Comparison of ENCODE assay signal across 7 cellular contexts in the genomic region with DNA sequence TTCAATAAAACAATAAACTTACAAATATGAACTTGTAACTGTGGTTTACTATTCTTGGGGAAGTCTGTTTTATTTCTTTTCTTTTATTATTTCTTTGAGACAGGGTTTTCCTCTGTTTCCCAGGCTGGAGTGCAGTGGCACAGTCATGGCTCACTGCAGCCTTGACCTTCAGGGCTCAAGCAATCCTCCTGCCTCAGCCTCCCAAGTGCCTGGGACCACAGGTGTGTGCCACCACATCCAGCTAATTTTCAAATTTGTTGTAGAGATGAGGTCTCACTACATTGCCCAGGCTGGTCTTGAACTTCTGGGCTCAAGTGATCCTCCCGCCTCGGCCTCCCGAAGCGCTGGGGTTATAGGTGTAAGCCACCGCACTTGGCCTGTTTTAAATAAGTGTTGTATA.
DNase-seq lines count a peak whose midpoint lies in the region; ATAC-seq, FAIRE-seq and TF ChIP-seq lines count a peak whose summit lies in the region.
"Not testable (repeated sequence)": the region's sequence is repeated elsewhere in the genome, so short reads cannot be mapped to it uniquely, and the experiment has no call there.

No MANE protein-coding gene starts in this region.

- not testable (repeated sequence) for DNase-seq in Calu3; PC-9; GM12878 (ENCODE audit: low read depth, low spot score); colonic mucosa; hepatocyte (ENCODE audit: low spot score)
- peak; percentile 29 for DNase-seq in spleen

- not testable (repeated sequence) for TF ChIP-seq POLR2A in GM12878 (IDR thresholded peaks at IDR 0.05; ENCODE audit: low read depth, low read length); spleen (IDR thresholded peaks at IDR 0.05)

- BruUV-seq in Calu3 (replicated peaks; lab: Mats Ljungman, UMichigan) = TSS peak; percentile 64
- not testable (repeated sequence) for BruUV-seq in PC-9 (replicated peaks; lab: Mats Ljungman, UMichigan)
- TSS peak; percentile 93 for BruUV-seq in GM12878 (replicated peaks; lab: Mats Ljungman, UMichigan)

- not testable (repeated sequence) for TF ChIP-seq RAD21 in GM12878 (IDR thresholded peaks at IDR 0.05; ENCODE audit: insufficient read depth, low read depth, low read length)

- peaks cover 91% of the 10 kb centered on the region for H3K4me1 ChIP-seq in PC-9 (replicated peaks; ENCODE audit: insufficient read depth)
- H3K4me1 ChIP-seq in GM12878 (ENCODE audit: control insufficient read depth, insufficient read depth, low read length) = peaks cover 41% of the 10 kb centered on the region
- peaks cover 23% of the 10 kb centered on the region for H3K4me1 ChIP-seq in colonic mucosa
- H3K4me1 ChIP-seq in hepatocyte (ENCODE audit: insufficient read depth) = peaks cover 50% of the 10 kb centered on the region
- H3K4me1 ChIP-seq in mucosa of rectum (ENCODE audit: control insufficient read depth in 2 of 2, insufficient read depth in 2 of 2, low read length in 2 of 2) = peaks cover 53 to 65% of the 10 kb centered on the region in 2 donors
- H3K4me1 ChIP-seq in spleen = not testable (repeated sequence)

- not testable (repeated sequence) for H3K9me3 Mint-ChIP-seq in Calu3 (ENCODE audit: low read depth, unreplicated experiment)

- RAD21 ChIA-PET in GM12878 (lab: Charles Lee; ENCODE audit: unreplicated experiment) = interaction anchor here (1.0 to 13.5 kb wide), 15 partner anchors 12 to 460 kb away, joined by 3 to 353 read pairs (median 14); partner anchors contain the start of gene SOX9

- H3K36me3 ChIP-seq in PC-9 (ENCODE audit: low read depth); GM12878 (ENCODE audit: control insufficient read depth in 2 of 2, insufficient read depth in 2 of 2, low read length in 1 of 2); colonic mucosa; hepatocyte (replicated peaks; ENCODE audit: insufficient read depth, low read depth); mucosa of rectum (ENCODE audit: control insufficient read depth in 2 of 2, insufficient read depth in 2 of 2, low read length in 2 of 2); spleen: not testable (repeated sequence)

- not testable (repeated sequence) for H3K9ac ChIP-seq in GM12878 (ENCODE audit: control insufficient read depth, insufficient read depth, low read length); mucosa of rectum (ENCODE audit: low read depth in 1 of 2, low read length in 2 of 2)
- H3K9ac ChIP-seq in colonic mucosa (ENCODE audit: low read depth in 2 of 2, low read length in 2 of 2) = peak overlapping the region in 1 of 2 donors; percentile 74

- not testable (repeated sequence) for H4K20me1 ChIP-seq in PC-9 (ENCODE audit: insufficient read depth); GM12878 (ENCODE audit: control insufficient read depth, insufficient read depth); hepatocyte (ENCODE audit: insufficient read depth, poor library complexity, severe bottlenecking)

- TF ChIP-seq CTCF in Calu3 (IDR thresholded peaks at IDR 0.05; ENCODE audit: unreplicated experiment); PC-9 (conservative IDR thresholded peaks at IDR 0.05); GM12878 (IDR thresholded peaks at IDR 0.05 in 2 of 3, conservative IDR thresholded peaks at IDR 0.05 in 1 of 3; ENCODE audit: control insufficient read depth in 2 of 3, extremely low read depth in 1 of 3, insufficient read depth in 1 of 3, low read depth in 3 of 3, low read length in 3 of 3); colonic mucosa (IDR thresholded peaks at IDR 0.05); hepatocyte (IDR thresholded peaks at IDR 0.05; ENCODE audit: poor library complexity); spleen (IDR thresholded peaks at IDR 0.05 in 8 of 11, conservative IDR thresholded peaks at IDR 0.05 in 3 of 11): not testable (repeated sequence)

- not testable (repeated sequence) for H3K27me3 ChIP-seq in PC-9 (ENCODE audit: insufficient read depth, low read depth); GM12878 (replicated peaks in 1 of 2; ENCODE audit: control insufficient read depth in 2 of 2, insufficient read depth in 2 of 2, low read length in 1 of 2); colonic mucosa; hepatocyte; mucosa of rectum (ENCODE audit: control insufficient read depth in 2 of 2, insufficient read depth in 2 of 2, low read length in 2 of 2)
- peaks cover 0 to 20% (median 0%) of the 10 kb centered on the region in 7 donors for H3K27me3 ChIP-seq in spleen (replicated peaks in 1 of 7)

- CTCF ChIA-PET in Calu3 (lab: Charles Lee) = interaction anchor here (0.6 kb wide), 1 partner anchor 225 kb away, joined by 4 read pairs; no protein-coding TSS in a partner anchor
- CTCF ChIA-PET in PC-9 (lab: Charles Lee) = not testable (repeated sequence)
- CTCF ChIA-PET in GM12878 (lab: Yijun Ruan, JAX) = interaction anchor here (0.7 to 6.6 kb wide), 10 partner anchors 12 to 343 kb away, joined by 3 to 111 read pairs (median 5); partner anchors contain the start of gene SOX9

- peaks cover 67% of the 10 kb centered on the region for H3K36me3 Mint-ChIP-seq in Calu3 (ENCODE audit: insufficient read depth, unreplicated experiment)

- H3K79me2 ChIP-seq in PC-9 (ENCODE audit: low read depth) (peaks cover 92% of the 10 kb centered on the region), hepatocyte (peaks cover 61% of the 10 kb centered on the region)
- H3K79me2 ChIP-seq in GM12878 (ENCODE audit: control insufficient read depth, insufficient read depth, low read length) = not testable (repeated sequence)

- not testable (repeated sequence) for H3K4me3 ChIP-seq in PC-9; GM12878; colonic mucosa; hepatocyte; mucosa of rectum (ENCODE audit: low read length in 2 of 2); spleen

- peaks cover 72% of the 10 kb centered on the region for H3K4me1 Mint-ChIP-seq in Calu3 (ENCODE audit: low read depth, unreplicated experiment)

- H3K27me3 Mint-ChIP-seq in Calu3 (ENCODE audit: unreplicated experiment) = not testable (repeated sequence)

- SMC1A ChIA-PET in GM12878 (lab: Charles Lee; ENCODE audit: uncharacterized antibody, unreplicated experiment) = interaction anchor here (1.0 to 11.1 kb wide), 17 partner anchors 8 to 991 kb away, joined by 3 to 335 read pairs (median 12); partner anchors contain the start of gene SOX9

- H3K9me3 ChIP-seq in PC-9 (ENCODE audit: insufficient read depth, low read depth); GM12878 (replicated peaks; ENCODE audit: control insufficient read depth, insufficient read depth, low read length); colonic mucosa; hepatocyte (ENCODE audit: low read depth); mucosa of rectum (ENCODE audit: control insufficient read depth in 2 of 2, low read length in 2 of 2); spleen: not testable (repeated sequence)

- peaks cover 47% of the 10 kb centered on the region for H3F3A ChIP-seq in PC-9 (ENCODE audit: insufficient read depth, low read depth)

- peak overlapping the region; percentile 100 for H3K27ac ChIP-seq in PC-9
- 0 out of 2 replicates have a peak overlapping the region, but pooled peaks have one; percentile 22 for H3K27ac ChIP-seq in GM12878 (ENCODE audit: control insufficient read depth, insufficient read depth)
- peak overlapping the region; percentile 91 for H3K27ac ChIP-seq in colonic mucosa
- peak overlapping the region; percentile 99 for H3K27ac ChIP-seq in hepatocyte
- H3K27ac ChIP-seq in mucosa of rectum (ENCODE audit: low read depth in 2 of 2, low read length in 2 of 2) = peak overlapping the region; percentile 38 to 53
- not testable (repeated sequence) for H3K27ac ChIP-seq in spleen

- not testable (repeated sequence) for H3K9me2 ChIP-seq in PC-9 (ENCODE audit: insufficient read depth); hepatocyte (replicated peaks; ENCODE audit: insufficient read depth)

- ATAC-seq in GM12878 = not testable (repeated sequence)

- not testable (repeated sequence) for H2AFZ ChIP-seq in PC-9; GM12878 (ENCODE audit: control insufficient read depth, low read depth, low read length); hepatocyte

- H3K27ac Mint-ChIP-seq in Calu3 (ENCODE audit: unreplicated experiment) = not testable (repeated sequence)

- H3K4me2 ChIP-seq in PC-9 = 0 out of 2 replicates have a peak overlapping the region, but pooled peaks have one; percentile 92
- not testable (repeated sequence) for H3K4me2 ChIP-seq in GM12878 (ENCODE audit: control insufficient read depth, insufficient read depth); hepatocyte

- not testable (repeated sequence) for FAIRE-seq in GM12878 (lab: Jason Lieb, UNC)

- 93% methylated on average over 5 of the region's 5 CpGs for WGBS in GM12878 (ENCODE audit: insufficient coverage, insufficient replicate concordance, low lambda C conversion rate, missing lambda C conversion rate)
- 98% methylated on average over 5 of the region's 5 CpGs for WGBS in hepatocyte (ENCODE audit: low lambda C conversion rate, missing lambda C conversion rate)
- WGBS in spleen, 5 donors = 93 to 100% (median 94%) methylated on average over 5 of the region's 5 CpGs

- not testable (repeated sequence) for TF ChIP-seq EP300 in GM12878 (IDR thresholded peaks at IDR 0.05; ENCODE audit: borderline replicate concordance in 1 of 2, control insufficient read depth in 1 of 2, low read depth in 2 of 2, low read length in 2 of 2)

- H3K4me3 Mint-ChIP-seq in Calu3 (ENCODE audit: low read depth, unreplicated experiment) = not testable (repeated sequence)

- in situ Hi-C loops in GM12878 (cut with MboI) = loop anchor here (5.0 kb wide), 1 partner anchor 37 kb away; no protein-coding TSS in a partner anchor

- POLR2A ChIA-PET in PC-9 (lab: Charles Lee; ENCODE audit: unreplicated experiment) = not testable (repeated sequence)
- POLR2A ChIA-PET in GM12878 (lab: Charles Lee) = interaction anchor here (0.6 to 7.0 kb wide), 13 partner anchors 12 to 460 kb away, joined by 3 to 170 read pairs (median 6); partner anchors contain the start of gene SOX9

- intact Hi-C loops in Calu3 (cut with micrococcal nuclease; ENCODE audit: unreplicated experiment) (loop anchor here (2.0 to 5.0 kb wide), 4 partner anchors 43 to 337 kb away; no protein-coding TSS in a partner anchor), PC-9 (cut with micrococcal nuclease; ENCODE audit: unreplicated experiment) (loop anchor here (2.0 kb wide), 2 partner anchors 125 to 253 kb away; no protein-coding TSS in a partner anchor), GM12878 (cut with micrococcal nuclease; ENCODE audit: unreplicated experiment) (loop anchor here (2.0 kb wide), 2 partner anchors 77 to 343 kb away; partner anchors contain the start of gene SOX9)
- intact Hi-C loops in colonic mucosa (cut with DNase I); spleen (cut with DNase I; ENCODE audit: low total_unique reads): not testable (repeated sequence)
